ENCODE assay signal across 1 cellular context in genomic region chr7:67302113-67303039, GRCh38.
A peak's percentile ranks its signal among the peaks of the same experiment; 100 is the strongest.
TF ChIP-seq lines count a peak whose summit lies in the region.

No MANE protein-coding gene starts in this region.

TF ChIP-seq in HepG2, 621 proteins besides CTCF, POLR2A, EP300 and RAD21 (continued from another document and continues in another):
- TF ChIP-seq KDM4B (CRISPR knock-in tag; IDR thresholded peaks at IDR 0.05) (no peak), TCF7L2 (IDR thresholded peaks at IDR 0.05; ENCODE audit: low read depth, low read length) (no peak), ZSCAN25 (CRISPR knock-in tag; IDR thresholded peaks at IDR 0.05) (peak; percentile 43; the same call in 1 of the 2 replicates), ZNF841 (CRISPR knock-in tag; IDR thresholded peaks at IDR 0.05; ENCODE audit: borderline replicate concordance) (no peak), U2AF1 (optimal IDR thresholded peaks at IDR 0.05; ENCODE audit: low read depth, low read length) (no peak), ZNF660 (CRISPR knock-in tag; IDR thresholded peaks at IDR 0.05; ENCODE audit: borderline replicate concordance, low read depth) (no peak), ZNF407 (CRISPR knock-in tag; IDR thresholded peaks at IDR 0.05; ENCODE audit: not compliant biosample characterization) (no peak), ZNF768 (CRISPR knock-in tag; IDR thresholded peaks at IDR 0.05) (no peak), SKIL (CRISPR knock-in tag; IDR thresholded peaks at IDR 0.05; ENCODE audit: borderline replicate concordance) (no peak), MEIS2 (CRISPR knock-in tag; IDR thresholded peaks at IDR 0.05) (no peak), ZNF619 (CRISPR knock-in tag; IDR thresholded peaks at IDR 0.05) (no peak), ZNF746 (CRISPR knock-in tag; IDR thresholded peaks at IDR 0.05) (no peak), ZNF749 (CRISPR knock-in tag; IDR thresholded peaks at IDR 0.05; ENCODE audit: borderline replicate concordance) (peak; percentile 56; the same call in 1 of the 2 replicates), RXRA (CRISPR knock-in tag; IDR thresholded peaks at IDR 0.05) (no peak; the same call in 1 of the 2 replicates), ZNF773 (CRISPR knock-in tag; IDR thresholded peaks at IDR 0.05; ENCODE audit: borderline replicate concordance) (no peak), JUND (CRISPR knock-in tag; IDR thresholded peaks at IDR 0.05) (0 out of 2 replicates have a peak, but pooled peaks have one; percentile 38), CENPX (CRISPR knock-in tag; IDR thresholded peaks at IDR 0.05) (no peak), ZNF687 (CRISPR knock-in tag; IDR thresholded peaks at IDR 0.05) (peak; percentile 90), ZFP36 (IDR thresholded peaks at IDR 0.05; ENCODE audit: borderline replicate concordance, low read depth, low read length, partially characterized antibody) (no peak), SALL2 (CRISPR knock-in tag; IDR thresholded peaks at IDR 0.05) (no peak), RBM39 (IDR thresholded peaks at IDR 0.05; ENCODE audit: low read depth, low read length, poor library complexity, severe bottlenecking) (no peak), ZNF235 (CRISPR knock-in tag; IDR thresholded peaks at IDR 0.05; ENCODE audit: borderline replicate concordance) (no peak), ZNF362 (CRISPR knock-in tag; IDR thresholded peaks at IDR 0.05; ENCODE audit: borderline replicate concordance) (peak; percentile 100), PRMT3 (CRISPR knock-in tag; IDR thresholded peaks at IDR 0.05; ENCODE audit: borderline replicate concordance, low read depth) (0 out of 2 replicates have a peak, but pooled peaks have one; percentile 29), SMC3 (IDR thresholded peaks at IDR 0.05; ENCODE audit: low read length) (no peak), TOPORS (CRISPR knock-in tag; IDR thresholded peaks at IDR 0.05) (0 out of 2 replicates have a peak, but pooled peaks have one; percentile 77), PRPF4 (IDR thresholded peaks at IDR 0.05; ENCODE audit: low read depth, low read length, poor library complexity, severe bottlenecking) (no peak), MTF2 (CRISPR knock-in tag; IDR thresholded peaks at IDR 0.05; ENCODE audit: borderline replicate concordance) (0 out of 2 replicates have a peak, but pooled peaks have one; percentile 38), MIXL1 (CRISPR knock-in tag; IDR thresholded peaks at IDR 0.05) (no peak), ZNF12 (CRISPR knock-in tag; IDR thresholded peaks at IDR 0.05) (no peak; the same call in 1 of the 2 replicates), SUZ12 (IDR thresholded peaks at IDR 0.05; ENCODE audit: low read depth, low read length) (no peak), POLR2G (IDR thresholded peaks at IDR 0.05; ENCODE audit: low read depth, low read length) (peak; percentile 85), AKNA (CRISPR knock-in tag; IDR thresholded peaks at IDR 0.05; ENCODE audit: borderline replicate concordance) (no peak), PITX1 (CRISPR knock-in tag; IDR thresholded peaks at IDR 0.05) (no peak; the same call in 1 of the 2 replicates), ZFP36L2 (CRISPR knock-in tag; IDR thresholded peaks at IDR 0.05) (no peak), NFYC (CRISPR knock-in tag; IDR thresholded peaks at IDR 0.05) (peak; percentile 93), RFX5 (IDR thresholded peaks at IDR 0.05; ENCODE audit: low read depth, low read length) (peak; percentile 81; the same call in 1 of the 2 replicates), HNF4A (CRISPR knock-in tag; IDR thresholded peaks at IDR 0.05) (peak; percentile 13; the same call in 1 of the 2 replicates), ZNF513 (CRISPR knock-in tag; conservative IDR thresholded peaks at IDR 0.05) (no peak), RELA (CRISPR knock-in tag; IDR thresholded peaks at IDR 0.05) (no peak; the same call in 1 of the 2 replicates), ZNF775 (CRISPR knock-in tag; IDR thresholded peaks at IDR 0.05; ENCODE audit: borderline replicate concordance) (no peak), ZNF317 (CRISPR knock-in tag; IDR thresholded peaks at IDR 0.05) (no peak)
